Comparison of ENCODE assay signal across 18 cellular contexts in genomic region chr5:113660848-113661247, GRCh38.
"Had no signal": no experiment of that assay in that cellular context is flagged by ENCODE, and none has a peak within 500 bp of the region (broad histone marks: within the 10 kb centered on the region; RNA-seq: fewer than 3 reads in every experiment).

No MANE protein-coding gene starts in this region.

- H3K9me3 Mint-ChIP-seq: T-cell had no signal

- ATAC-seq: HepG2, T-cell had no signal

- H3K4me1 Mint-ChIP-seq: T-cell had no signal

- H3K36me3 Mint-ChIP-seq: T-cell had no signal

- H3K4me3 Mint-ChIP-seq: T-cell had no signal

- H3K27ac Mint-ChIP-seq: T-cell had no signal

- DNase-seq: IMR-90, Karpas-422, KG1, MG63, NCI-H1092 treated with DMSO at 0.1 percent for 48 hours, NCI-H1436, NCI-H187, NCI-H2029, NCI-H2081 treated with DMSO at 0.1 percent for 48 hours, NCI-H2227 treated with DMSO at 0.1 percent for 48 hours, NCI-H510A treated with DMSO at 0.1 percent for 48 hours, NCI-H526, Right ventricle myocardium superior, RPMI8226, SK-N-SH, SW 1271, T-cell had no signal
